In genomic region chr6:33429745-33430042, GRCh38 we compare ENCODE assay signal across 11 cellular contexts. TPM values are rescaled to one million over a fixed set of nuclear protein-coding genes. Genes with fewer than 3 reads are reported as not detected.
DNase-seq lines count a peak whose midpoint lies in the region; ATAC-seq and TF ChIP-seq lines count a peak whose summit lies in the region.
"Had no signal": no experiment of that assay in that cellular context is flagged by ENCODE, and none has a peak within 500 bp of the region (broad histone marks: within the 10 kb centered on the region; RNA-seq: fewer than 3 reads in every experiment).

No MANE protein-coding gene starts in this region.

- H3K27ac ChIP-seq in endodermal cell (ENCODE audit: low read depth, low read length) (no peak overlapping the region), sigmoid colon (peak overlapping the region; percentile 73 to 91 (median 89)), adrenal gland (peak overlapping the region in 2 of 5 donors; percentile 58 to 64)

- peak; percentile 21 to 22 for ATAC-seq in activated CD4-positive, CD25-positive, alpha-beta regulatory T cell treated with anti-CD3 and anti-CD28 coated beads, Interleukin-2, amount 50 U/mL, for 24 hours
- no peak for ATAC-seq in GM21526 (IDR thresholded peaks at IDR 0.05; ENCODE audit: low FRiP score, unreplicated experiment)

- intact Hi-C loops in sigmoid colon (cut with DNase I) (loop anchor here (5.0 to 10.0 kb wide), 3 partner anchors 112 to 225 kb away; partner anchors contain the start of genes HSD17B8, RGL2, RING1 and RXRB), CD14-positive monocyte (cut with micrococcal nuclease) (no loop called here), adrenal gland (cut with DNase I) (loop anchor here in 1 of 2 donors (10.0 kb wide), 1 partner anchor 145 kb away; no protein-coding TSS in a partner anchor)

- TF ChIP-seq CTCF in endodermal cell (conservative IDR thresholded peaks at IDR 0.05) (no peak), sigmoid colon (IDR thresholded peaks at IDR 0.05) (no peak), CD14-positive monocyte (IDR thresholded peaks at IDR 0.05) (no peak), adrenal gland (IDR thresholded peaks at IDR 0.05) (no peak)

- peak overlapping the region; percentile 82 for H3K4me3 Mint-ChIP-seq in T-helper 1 cell treated with Interleukin-12 subunit alpha and Interleukin-12 subunit beta and Interleukin-4 antibody, amounts not matched to agents 30 μg/mL and 1 μg/mL, for 36 hours
- H3K4me3 Mint-ChIP-seq in endodermal cell = no peak overlapping the region
- peak overlapping the region in 1 of 2 donors; percentile 32 for H3K4me3 Mint-ChIP-seq in CD14-positive monocyte

- H3K36me3 ChIP-seq in endodermal cell (ENCODE audit: control insufficient read depth, insufficient read depth, low read length) (no peaks in the 10 kb centered on the region), sigmoid colon (no peaks in the 10 kb centered on the region), adrenal gland (replicated peaks in 1 of 2) (no peaks in the 10 kb centered on the region)
- H3K36me3 ChIP-seq: MG63 had no signal

- TF ChIP-seq POLR2A in sigmoid colon (IDR thresholded peaks at IDR 0.05) = no peak
- no peak for TF ChIP-seq POLR2A in adrenal gland (IDR thresholded peaks at IDR 0.05)

- H3K4me1 Mint-ChIP-seq in T-helper 1 cell treated with Interleukin-12 subunit alpha and Interleukin-12 subunit beta and Interleukin-4 antibody, amounts not matched to agents 30 μg/mL and 1 μg/mL, for 36 hours (ENCODE audit: low read depth) = peaks cover 58% of the 10 kb centered on the region
- H3K4me1 Mint-ChIP-seq in endodermal cell = peaks cover 73% of the 10 kb centered on the region
- peaks cover 79% of the 10 kb centered on the region for H3K4me1 Mint-ChIP-seq in CD14-positive monocyte

- H3K27me3 Mint-ChIP-seq in T-helper 1 cell treated with Interleukin-12 subunit alpha and Interleukin-12 subunit beta and Interleukin-4 antibody, amounts not matched to agents 30 μg/mL and 1 μg/mL, for 36 hours (ENCODE audit: low read depth) = no peaks in the 10 kb centered on the region
- no peaks in the 10 kb centered on the region for H3K27me3 Mint-ChIP-seq in endodermal cell (ENCODE audit: insufficient read depth)
- peaks cover 20 to 43% (median 24%) of the 10 kb centered on the region in 3 donors for H3K27me3 Mint-ChIP-seq in CD14-positive monocyte (ENCODE audit: low read depth in 3 of 3)
- H3K27me3 Mint-ChIP-seq: progenitor cell of endocrine pancreas had no signal

- no peaks in the 10 kb centered on the region for H3K9me3 ChIP-seq in endodermal cell (ENCODE audit: control insufficient read depth, low read length)
- H3K9me3 ChIP-seq in sigmoid colon = no peaks in the 10 kb centered on the region
- H3K9me3 ChIP-seq in adrenal gland (replicated peaks in 1 of 3) = no peaks in the 10 kb centered on the region
- H3K9me3 ChIP-seq: MG63 had no signal

- H3K27me3 ChIP-seq in endodermal cell (ENCODE audit: control insufficient read depth, insufficient read depth, low read length, poor library complexity, severe bottlenecking) = no peaks in the 10 kb centered on the region
- no peaks in the 10 kb centered on the region for H3K27me3 ChIP-seq in sigmoid colon
- no peaks in the 10 kb centered on the region for H3K27me3 ChIP-seq in adrenal gland
- H3K27me3 ChIP-seq: MG63 had no signal

- H3K27ac Mint-ChIP-seq in T-helper 1 cell treated with Interleukin-12 subunit alpha and Interleukin-12 subunit beta and Interleukin-4 antibody, amounts not matched to agents 30 μg/mL and 1 μg/mL, for 36 hours = peak overlapping the region; percentile 46
- peak overlapping the region; percentile 28 for H3K27ac Mint-ChIP-seq in endodermal cell
- no peak overlapping the region for H3K27ac Mint-ChIP-seq in CD14-positive monocyte

- H3K36me3 Mint-ChIP-seq in T-helper 1 cell treated with Interleukin-12 subunit alpha and Interleukin-12 subunit beta and Interleukin-4 antibody, amounts not matched to agents 30 μg/mL and 1 μg/mL, for 36 hours (ENCODE audit: low read depth) = peaks cover 6% of the 10 kb centered on the region
- H3K36me3 Mint-ChIP-seq in endodermal cell (ENCODE audit: low read depth) = peaks cover 6% of the 10 kb centered on the region
- peaks cover 2 to 15% of the 10 kb centered on the region in 2 donors for H3K36me3 Mint-ChIP-seq in CD14-positive monocyte

- WGBS in endodermal cell (ENCODE audit: insufficient coverage in 1 of 2, insufficient read length in 1 of 2), 2 experiments = 83% methylated on average over 3 of the region's 3 CpGs; no CpG with 5 or more reads in 1 of the 2 experiments
- WGBS in sigmoid colon, 2 donors = 38 to 55% methylated on average over 3 of the region's 3 CpGs
- WGBS in adrenal gland, 4 donors = 48 to 54% (median 51%) methylated on average over 3 of the region's 3 CpGs

- H3K4me3 ChIP-seq in endodermal cell (ENCODE audit: low read length) = no peak overlapping the region
- H3K4me3 ChIP-seq in sigmoid colon = no peak overlapping the region
- H3K4me3 ChIP-seq in adrenal gland = no peak overlapping the region
- H3K4me3 ChIP-seq: MG63 had no signal

- no peaks in the 10 kb centered on the region for H3K9me3 Mint-ChIP-seq in T-helper 1 cell treated with Interleukin-12 subunit alpha and Interleukin-12 subunit beta and Interleukin-4 antibody, amounts not matched to agents 30 μg/mL and 1 μg/mL, for 36 hours
- H3K9me3 Mint-ChIP-seq in endodermal cell (no peaks in the 10 kb centered on the region), CD14-positive monocyte (peaks cover 0 to 5% (median 0%) of the 10 kb centered on the region in 7 donors)

- no peak for TF ChIP-seq EP300 in sigmoid colon (IDR thresholded peaks at IDR 0.05)

- H3K4me1 ChIP-seq in endodermal cell (ENCODE audit: control insufficient read depth, insufficient read depth, low read length) = peaks cover 11% of the 10 kb centered on the region
- H3K4me1 ChIP-seq in sigmoid colon = peaks cover 0 to 81% (median 78%) of the 10 kb centered on the region in 4 donors
- H3K4me1 ChIP-seq in adrenal gland (replicated peaks in 1 of 2) = peaks cover 17 to 54% of the 10 kb centered on the region in 2 donors

- no peak for DNase-seq in activated CD4-positive, CD25-positive, alpha-beta regulatory T cell (lab: John Stamatoyannopoulos, UW)
- no peak for DNase-seq in endodermal cell
- DNase-seq in sigmoid colon = no peak
- no peak for DNase-seq in CD14-positive monocyte (ENCODE audit: low spot score)
- DNase-seq in adrenal gland = no peak
- DNase-seq: MG63, NCI-H524 treated with DMSO at 0.1 percent for 48 hours had no signal

- no peak overlapping the region for H3K9ac ChIP-seq in endodermal cell (ENCODE audit: extremely low read depth, low read length, poor library complexity, severe bottlenecking)

RNA-seq across cellular contexts. Expression of gene SYNGAP1, which starts 9.8 kb away (rescaled TPM):
- 10 to 100 TPM; 90.2 to 94.2 TPM for total RNA-seq in endodermal cell
- 63.4 TPM for polyA plus RNA-seq in endodermal cell (2013, experiment 1 of 2)
- 54.7 TPM for polyA plus RNA-seq in endodermal cell (2013, experiment 2 of 2)
- 10 to 100 TPM in 1 of 4 donors, 1 to 10 TPM in 3; 6.4 to 24.6 (median 9.9) TPM for total RNA-seq in sigmoid colon
- polyA plus RNA-seq in sigmoid colon = 10 to 100 TPM in 1 of 3 donors, 1 to 10 TPM in 1, under 1 TPM in 1; 0.92 to 17.8 (median 2.4) TPM
- polyA plus RNA-seq in CD14-positive monocyte = not detected
- total RNA-seq in adrenal gland = 10 to 100 TPM in 4 of 8 donors, 1 to 10 TPM in 4; 3.6 to 23.9 (median 10.3) TPM
- 10 to 100 TPM in 1 of 3 donors, 1 to 10 TPM in 2; 5.0 to 73.5 (median 8.3) TPM for polyA plus RNA-seq in adrenal gland

RNA-seq across cellular contexts. Expression of gene CUTA, which starts 11.8 kb away (rescaled TPM):
- total RNA-seq in endodermal cell (100 to 1,000 TPM; 198 to 219 TPM), sigmoid colon (100 to 1,000 TPM; 102 to 148 (median 120) TPM), adrenal gland (100 to 1,000 TPM; 267 to 437 (median 306) TPM)
- polyA plus RNA-seq in endodermal cell (2013, experiment 1 of 2) = 232 TPM
- polyA plus RNA-seq in endodermal cell (2013, experiment 2 of 2) = 195 TPM
- polyA plus RNA-seq in sigmoid colon (100 to 1,000 TPM; 110 to 193 (median 153) TPM), CD14-positive monocyte (100 to 1,000 TPM; 153 to 160 TPM), adrenal gland (100 to 1,000 TPM; 212 to 370 (median 213) TPM)

RNA-seq across cellular contexts. Expression of gene PHF1, which starts 18.9 kb away (rescaled TPM):
- total RNA-seq in endodermal cell (10 to 100 TPM; 71.4 to 75.7 TPM), sigmoid colon (10 to 100 TPM; 57.1 to 82.3 (median 66.0) TPM), adrenal gland (100 to 1,000 TPM in 1 of 8 donors, 10 to 100 TPM in 7; 50.5 to 102 (median 66.6) TPM)
- polyA plus RNA-seq in endodermal cell (2013, experiment 1 of 2) = 71.2 TPM
- 61.2 TPM for polyA plus RNA-seq in endodermal cell (2013, experiment 2 of 2)
- polyA plus RNA-seq in sigmoid colon (10 to 100 TPM; 22.4 to 43.2 (median 43.2) TPM), CD14-positive monocyte (1 to 10 TPM; 3.0 to 3.5 TPM), adrenal gland (100 to 1,000 TPM in 2 of 3 donors, 10 to 100 TPM in 1; 36.6 to 410 (median 298) TPM)

RNA-seq across cellular contexts. Expression of gene ZBTB9, which starts 24.7 kb away (rescaled TPM):
- total RNA-seq in endodermal cell (10 to 100 TPM; 18.0 to 20.6 TPM), sigmoid colon (1 to 10 TPM; 1.1 to 3.6 (median 1.4) TPM), adrenal gland (10 to 100 TPM in 1 of 8 donors, 1 to 10 TPM in 7; 2.3 to 10.3 (median 6.7) TPM)
- 14.1 TPM for polyA plus RNA-seq in endodermal cell (2013, experiment 1 of 2)
- polyA plus RNA-seq in endodermal cell (2013, experiment 2 of 2) = 12.5 TPM
- polyA plus RNA-seq in sigmoid colon (1 to 10 TPM in 2 of 3 donors, under 1 TPM in 1; 0.60 to 4.2 (median 1.8) TPM), CD14-positive monocyte (1 to 10 TPM in 1 of 2 donors, under 1 TPM in 1; 0.42 to 2.0 TPM), adrenal gland (10 to 100 TPM in 1 of 3 donors, 1 to 10 TPM in 2; 3.8 to 11.2 (median 4.2) TPM)

RNA-seq across cellular contexts. Expression of gene KIFC1, which starts 38.1 kb away (rescaled TPM):
- total RNA-seq in endodermal cell (10 to 100 TPM; 56.6 to 94.3 TPM), sigmoid colon (1 to 10 TPM in 2 of 4 donors, under 1 TPM in 2; 0.49 to 5.5 (median 1.3) TPM), adrenal gland (1 to 10 TPM in 6 of 8 donors, under 1 TPM in 1, not detected in 1; 0.60 to 3.3 (median 1.6) TPM)
- polyA plus RNA-seq in endodermal cell (2013, experiment 1 of 2) = 99.2 TPM
- 95.4 TPM for polyA plus RNA-seq in endodermal cell (2013, experiment 2 of 2)
- polyA plus RNA-seq in sigmoid colon (10 to 100 TPM in 1 of 3 donors, 1 to 10 TPM in 2; 1.2 to 23.0 (median 4.6) TPM), CD14-positive monocyte (under 1 TPM; 0.14 to 0.68 TPM), adrenal gland (1 to 10 TPM in 1 of 3 donors, under 1 TPM in 2; 0.74 to 1.4 (median 0.88) TPM)

Comparison
In these comparisons a context has a peak if more than half of its experiments do, and no peak if none do; other contexts are left out.
1. H3K27ac Mint-ChIP-seq: peak in T-helper 1 cell treated with Interleukin-12 subunit alpha and Interleukin-12 subunit beta and Interleukin-4 antibody, amounts not matched to agents 30 μg/mL and 1 μg/mL, for 36 hours (single experiment) and endodermal cell (single experiment); none in CD14-positive monocyte (0 of 7).